ENCODE assay signal across 8 cellular contexts in genomic region chr10:72354356-72355213, GRCh38. TPM values are rescaled to one million over a fixed set of nuclear protein-coding genes. Genes with fewer than 3 reads are reported as not detected.
DNase-seq lines count a peak whose midpoint lies in the region; ATAC-seq, FAIRE-seq and TF ChIP-seq lines count a peak whose summit lies in the region.

Gene DNAJB12 (minus strand): TSS chr10:72354919. CDS start chr10:72354897, 22 bp downstream.

- H3K27ac ChIP-seq in skin epidermis: peak within 1 kb of the TSS; percentile 65 to 98 (median 95)

- H3K9me3 Mint-ChIP-seq in WTC11: no peaks in the 10 kb centered on the region

- H3K4me3 ChIP-seq in bronchial epithelial cell (ENCODE audit: low read depth, low read length) (peak within 1 kb of the TSS; percentile 90), skin epidermis (peak within 1 kb of the TSS; percentile 53 to 83 (median 74))

- DNase-seq in AG08395 (ENCODE audit: low spot score) (peak; percentile 96), NCI-H226 (peak; percentile 94), WTC11 (ENCODE audit: low spot score) (peak; percentile 87), bronchial epithelial cell (ENCODE audit: low read depth) (peak; percentile 87), iPS-NIHi11 (ENCODE audit: low spot score) (peak; percentile 94)

- in situ Hi-C loops in GM18951 (cut with MboI; ENCODE audit: low sequenced_read_pairs, unreplicated experiment): no loop called here

- TF ChIP-seq CTCF in WTC11 (IDR thresholded peaks at IDR 0.05): no peak
- no peak for TF ChIP-seq CTCF in bronchial epithelial cell (IDR thresholded peaks at IDR 0.05; ENCODE audit: insufficient read depth, low read length, severe bottlenecking)

- POLR2A ChIA-PET in WTC11 (lab: Charles Lee): interaction anchor here (0.6 to 2.4 kb wide), 5 partner anchors 10 to 425 kb away, joined by 3 to 5 read pairs (median 3); no protein-coding TSS in a partner anchor

- TF ChIP-seq POLR2A in GM18951 (IDR thresholded peaks at IDR 0.05; ENCODE audit: extremely low read depth, insufficient read depth, insufficient read length): peak; percentile 89

- ATAC-seq in HG03175 (IDR thresholded peaks at IDR 0.05; ENCODE audit: unreplicated experiment) (peak; percentile 80), WTC11 (peak; percentile 94)

- H3K27me3 Mint-ChIP-seq in WTC11 (ENCODE audit: low read depth): no peaks in the 10 kb centered on the region

- no peaks in the 10 kb centered on the region for H3K27me3 ChIP-seq in bronchial epithelial cell (ENCODE audit: control insufficient read depth, insufficient read depth, low read length)

- H3K4me3 Mint-ChIP-seq in WTC11: peak within 1 kb of the TSS; percentile 96

- peaks cover 27% of the 10 kb centered on the region for H3K4me1 Mint-ChIP-seq in WTC11

- no peaks in the 10 kb centered on the region for H3K36me3 Mint-ChIP-seq in WTC11

- peaks cover 4% of the 10 kb centered on the region for H3K36me3 ChIP-seq in bronchial epithelial cell (ENCODE audit: control insufficient read depth, insufficient read depth, low read length)

- CTCF ChIA-PET in WTC11 (lab: Charles Lee): interaction anchor here (0.6 to 2.8 kb wide), 9 partner anchors 10 to 741 kb away, joined by 3 to 13 read pairs (median 4); no protein-coding TSS in a partner anchor

- H3K27ac Mint-ChIP-seq in WTC11: peak within 1 kb of the TSS; percentile 99

- no peak for FAIRE-seq in bronchial epithelial cell (lab: Jason Lieb, UNC)

TF ChIP-seq in WTC11, 78 proteins besides CTCF, POLR2A, EP300 and RAD21 (continues in another document):
- TF ChIP-seq AFF4 (CRISPR knock-in tag; IDR thresholded peaks at IDR 0.05; ENCODE audit: borderline replicate concordance) (peak; percentile 73; the same call in 1 of the 2 replicates), ZNF219 (CRISPR knock-in tag; IDR thresholded peaks at IDR 0.05; ENCODE audit: borderline replicate concordance) (no peak), GTF2I (CRISPR knock-in tag; conservative IDR thresholded peaks at IDR 0.05) (no peak), SMAD4 (CRISPR knock-in tag; IDR thresholded peaks at IDR 0.05) (no peak), CREM (CRISPR knock-in tag; IDR thresholded peaks at IDR 0.05) (peak; percentile 98), NFYB (CRISPR knock-in tag; conservative IDR thresholded peaks at IDR 0.05; ENCODE audit: low read depth) (no peak), GABPB1 (CRISPR knock-in tag; IDR thresholded peaks at IDR 0.05) (peak; percentile 81), GRHL2 (CRISPR knock-in tag; IDR thresholded peaks at IDR 0.05; ENCODE audit: insufficient replicate concordance, severe bottlenecking) (no peak), USF2 (CRISPR knock-in tag; IDR thresholded peaks at IDR 0.05) (peak; percentile 91), ZNF317 (CRISPR knock-in tag; IDR thresholded peaks at IDR 0.05; ENCODE audit: borderline replicate concordance, low read depth) (no peak), ETV6 (CRISPR knock-in tag; IDR thresholded peaks at IDR 0.05) (peak; percentile 66; the same call in 1 of the 2 replicates), SOX15 (CRISPR knock-in tag; IDR thresholded peaks at IDR 0.05) (no peak), ESRRA (CRISPR knock-in tag; IDR thresholded peaks at IDR 0.05; ENCODE audit: borderline replicate concordance) (0 out of 2 replicates have a peak, but pooled peaks have one; percentile 39)
- TF ChIP-seq, protein P1, sequence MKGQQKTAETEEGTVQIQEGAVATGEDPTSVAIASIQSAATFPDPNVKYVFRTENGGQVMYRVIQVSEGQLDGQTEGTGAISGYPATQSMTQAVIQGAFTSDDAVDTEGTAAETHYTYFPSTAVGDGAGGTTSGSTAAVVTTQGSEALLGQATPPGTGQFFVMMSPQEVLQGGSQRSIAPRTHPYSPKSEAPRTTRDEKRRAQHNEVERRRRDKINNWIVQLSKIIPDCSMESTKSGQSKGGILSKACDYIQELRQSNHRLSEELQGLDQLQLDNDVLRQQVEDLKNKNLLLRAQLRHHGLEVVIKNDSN (CRISPR knock-in tag; IDR thresholded peaks at IDR 0.05): peak; percentile 89
- TF ChIP-seq, protein P2, sequence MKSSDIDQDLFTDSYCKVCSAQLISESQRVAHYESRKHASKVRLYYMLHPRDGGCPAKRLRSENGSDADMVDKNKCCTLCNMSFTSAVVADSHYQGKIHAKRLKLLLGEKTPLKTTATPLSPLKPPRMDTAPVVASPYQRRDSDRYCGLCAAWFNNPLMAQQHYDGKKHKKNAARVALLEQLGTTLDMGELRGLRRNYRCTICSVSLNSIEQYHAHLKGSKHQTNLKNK (CRISPR knock-in tag; IDR thresholded peaks at IDR 0.05): no peak
- TF ChIP-seq, protein P3, sequence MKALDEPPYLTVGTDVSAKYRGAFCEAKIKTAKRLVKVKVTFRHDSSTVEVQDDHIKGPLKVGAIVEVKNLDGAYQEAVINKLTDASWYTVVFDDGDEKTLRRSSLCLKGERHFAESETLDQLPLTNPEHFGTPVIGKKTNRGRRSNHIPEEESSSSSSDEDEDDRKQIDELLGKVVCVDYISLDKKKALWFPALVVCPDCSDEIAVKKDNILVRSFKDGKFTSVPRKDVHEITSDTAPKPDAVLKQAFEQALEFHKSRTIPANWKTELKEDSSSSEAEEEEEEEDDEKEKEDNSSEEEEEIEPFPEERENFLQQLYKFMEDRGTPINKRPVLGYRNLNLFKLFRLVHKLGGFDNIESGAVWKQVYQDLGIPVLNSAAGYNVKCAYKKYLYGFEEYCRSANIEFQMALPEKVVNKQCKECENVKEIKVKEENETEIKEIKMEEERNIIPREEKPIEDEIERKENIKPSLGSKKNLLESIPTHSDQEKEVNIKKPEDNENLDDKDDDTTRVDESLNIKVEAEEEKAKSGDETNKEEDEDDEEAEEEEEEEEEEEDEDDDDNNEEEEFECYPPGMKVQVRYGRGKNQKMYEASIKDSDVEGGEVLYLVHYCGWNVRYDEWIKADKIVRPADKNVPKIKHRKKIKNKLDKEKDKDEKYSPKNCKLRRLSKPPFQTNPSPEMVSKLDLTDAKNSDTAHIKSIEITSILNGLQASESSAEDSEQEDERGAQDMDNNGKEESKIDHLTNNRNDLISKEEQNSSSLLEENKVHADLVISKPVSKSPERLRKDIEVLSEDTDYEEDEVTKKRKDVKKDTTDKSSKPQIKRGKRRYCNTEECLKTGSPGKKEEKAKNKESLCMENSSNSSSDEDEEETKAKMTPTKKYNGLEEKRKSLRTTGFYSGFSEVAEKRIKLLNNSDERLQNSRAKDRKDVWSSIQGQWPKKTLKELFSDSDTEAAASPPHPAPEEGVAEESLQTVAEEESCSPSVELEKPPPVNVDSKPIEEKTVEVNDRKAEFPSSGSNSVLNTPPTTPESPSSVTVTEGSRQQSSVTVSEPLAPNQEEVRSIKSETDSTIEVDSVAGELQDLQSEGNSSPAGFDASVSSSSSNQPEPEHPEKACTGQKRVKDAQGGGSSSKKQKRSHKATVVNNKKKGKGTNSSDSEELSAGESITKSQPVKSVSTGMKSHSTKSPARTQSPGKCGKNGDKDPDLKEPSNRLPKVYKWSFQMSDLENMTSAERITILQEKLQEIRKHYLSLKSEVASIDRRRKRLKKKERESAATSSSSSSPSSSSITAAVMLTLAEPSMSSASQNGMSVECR (CRISPR knock-in tag; IDR thresholded peaks at IDR 0.05; ENCODE audit: borderline replicate concordance): peak; percentile 34; the same call in 1 of the 2 replicates

RNA-seq across cellular contexts. Expression of gene DNAJB12, which starts in this region (rescaled TPM):
- 19.3 to 21.6 TPM (median 20.0 TPM) in 3 replicates for total RNA-seq in WTC11 (2021)
- 21.6 and 26.6 TPM in 2 replicates for total RNA-seq in bronchial epithelial cell

Comparison
In these comparisons a context has a peak if more than half of its experiments do, and no peak if none do; other contexts are left out.
1. Peak in every context shown above with its lines: DNase-seq, ATAC-seq, H3K4me3 ChIP-seq and H3K27ac ChIP-seq.